10 cellular contexts compared by ENCODE assay signal in genomic region chr12:53182836-53183235, GRCh38. TPM values are rescaled to one million over a fixed set of nuclear protein-coding genes. Genes with fewer than 3 reads are reported as not detected.
A peak's percentile ranks its signal among the peaks of the same experiment; 100 is the strongest.
DNase-seq lines count a peak whose midpoint lies in the region; ATAC-seq, FAIRE-seq and TF ChIP-seq lines count a peak whose summit lies in the region.
"Had no signal": no experiment of that assay in that cellular context is flagged by ENCODE, and none has a peak within 500 bp of the region (broad histone marks: within the 10 kb centered on the region; RNA-seq: fewer than 3 reads in every experiment).

No MANE protein-coding gene starts in this region.

- H3K9me3 ChIP-seq in BLaER1 treated with 17β-estradiol and CSF1 and Interleukin-3, amounts not matched to agents 10 nM and 100 nM (replicated peaks in 1 of 11), result no peaks in the 10 kb centered on the region
- H3K9me3 ChIP-seq in astrocyte (ENCODE audit: insufficient read depth, low read depth, low read length), result no peaks in the 10 kb centered on the region

- H4K20me1 ChIP-seq in BLaER1 treated with 17β-estradiol and CSF1 and Interleukin-3, amounts not matched to agents 10 nM and 100 nM, result peaks cover 32 to 66% (median 56%) of the 10 kb centered on the region in 11 experiments; a peak in 21 of 22 replicates
- peaks cover 45% of the 10 kb centered on the region for H4K20me1 ChIP-seq in astrocyte (ENCODE audit: insufficient read depth, low read length)

- ATAC-seq in naive B cell (ENCODE audit: low read depth in 2 of 2), result no peak
- ATAC-seq in GM18870 (IDR thresholded peaks at IDR 0.05; ENCODE audit: unreplicated experiment), result no peak

- DNase-seq in MV-4-11 (lab: John Stamatoyannopoulos, UW), result peak; percentile 95
- DNase-seq in astrocyte (ENCODE audit: low read depth), result no peak
- no peak for DNase-seq in naive B cell
- no peak for DNase-seq in HuH-7 (ENCODE audit: low spot score)
- no peak for DNase-seq in SKM-1 treated with dmso at 0.1 percent for 144 hours (lab: John Stamatoyannopoulos, UW; ENCODE audit: unreplicated experiment)
- no peak for DNase-seq in NCI-H187 treated with DMSO at 0.1 percent for 48 hours (lab: John Stamatoyannopoulos, UW)
- DNase-seq: activated CD4-positive, alpha-beta T cell treated with anti-CD3 and anti-CD28 coated beads for 4 hours; NCI-H1105 had no signal

- H3K36me3 Mint-ChIP-seq in astrocyte (ENCODE audit: low read depth, unreplicated experiment) (peaks cover 39% of the 10 kb centered on the region), naive B cell (peaks cover 19% of the 10 kb centered on the region in 2 donors)

- TF ChIP-seq CTCF in astrocyte (IDR thresholded peaks at IDR 0.05; ENCODE audit: insufficient read depth, low read depth, low read length), result no peak

- H3K9ac ChIP-seq in BLaER1 treated with 17β-estradiol and CSF1 and Interleukin-3, amounts not matched to agents 10 nM and 100 nM, result peak overlapping the region in 9 of 11 experiments; percentile 45 to 94 (median 49); a peak in 16 of 22 replicates
- H3K9ac ChIP-seq in astrocyte (ENCODE audit: low read length), result no peak overlapping the region

- peak overlapping the region; percentile 87 to 98 (median 93) for H3K4me2 ChIP-seq in BLaER1 treated with 17β-estradiol and CSF1 and Interleukin-3, amounts not matched to agents 10 nM and 100 nM
- peak overlapping the region; percentile 96 for H3K4me2 ChIP-seq in astrocyte (ENCODE audit: low read length)

- H3K4me3 Mint-ChIP-seq in astrocyte (ENCODE audit: unreplicated experiment) (peak overlapping the region; percentile 95), naive B cell (peak overlapping the region; percentile 5 to 97 (median 95))

- H3K4me1 ChIP-seq in BLaER1 treated with 17β-estradiol and CSF1 and Interleukin-3, amounts not matched to agents 10 nM and 100 nM, result peaks cover 46 to 66% (median 54%) of the 10 kb centered on the region in 10 experiments
- peaks cover 30% of the 10 kb centered on the region for H3K4me1 ChIP-seq in astrocyte (ENCODE audit: insufficient read depth, low read length)

- no peaks in the 10 kb centered on the region for H3K9me3 Mint-ChIP-seq in astrocyte (ENCODE audit: unreplicated experiment)
- no peaks in the 10 kb centered on the region for H3K9me3 Mint-ChIP-seq in naive B cell

- peak overlapping the region; percentile 21 to 87 (median 79); a peak in 17 of 20 replicates for H3K4me3 ChIP-seq in BLaER1 treated with 17β-estradiol and CSF1 and Interleukin-3, amounts not matched to agents 10 nM and 100 nM
- H3K4me3 ChIP-seq in astrocyte (ENCODE audit: insufficient read depth, low read depth, low read length), result no peak overlapping the region

- H3K79me2 ChIP-seq in astrocyte (ENCODE audit: insufficient read depth, low read length), result peaks cover 40% of the 10 kb centered on the region

- peak overlapping the region in 4 of 11 experiments; percentile 13 to 44 (median 26); a peak in 6 of 22 replicates for H3K27ac ChIP-seq in BLaER1 treated with 17β-estradiol and CSF1 and Interleukin-3, amounts not matched to agents 10 nM and 100 nM
- no peak overlapping the region for H3K27ac ChIP-seq in astrocyte (ENCODE audit: low read depth, low read length)

- no peak for FAIRE-seq in astrocyte (lab: Jason Lieb, UNC)

- no peaks in the 10 kb centered on the region for H3K27me3 ChIP-seq in BLaER1 treated with 17β-estradiol and CSF1 and Interleukin-3, amounts not matched to agents 10 nM and 100 nM
- H3K27me3 ChIP-seq in astrocyte (ENCODE audit: insufficient read depth, low read length), result no peaks in the 10 kb centered on the region

- no peak overlapping the region for H3K27ac Mint-ChIP-seq in astrocyte (ENCODE audit: unreplicated experiment)
- H3K27ac Mint-ChIP-seq in naive B cell, result peak overlapping the region in 1 of 6 donors; percentile 92

- H3K36me3 ChIP-seq in BLaER1 treated with 17β-estradiol and CSF1 and Interleukin-3, amounts not matched to agents 10 nM and 100 nM, result peaks cover 56 to 64% (median 61%) of the 10 kb centered on the region in 11 experiments
- peaks cover 40% of the 10 kb centered on the region for H3K36me3 ChIP-seq in astrocyte (ENCODE audit: insufficient read depth, low read length)

- H3K27me3 Mint-ChIP-seq in astrocyte (ENCODE audit: low read depth, unreplicated experiment) (no peaks in the 10 kb centered on the region), naive B cell (no peaks in the 10 kb centered on the region)

- H3K4me1 Mint-ChIP-seq in astrocyte (ENCODE audit: low read depth, unreplicated experiment) (peaks cover 18% of the 10 kb centered on the region), naive B cell (peaks cover 45 to 62% (median 57%) of the 10 kb centered on the region in 3 donors)

- H2AFZ ChIP-seq in astrocyte (ENCODE audit: low read depth, low read length), result no peak overlapping the region

RNA-seq across cellular contexts. Expression of gene CSAD, which starts 2.1 kb away (rescaled TPM):
- total RNA-seq in astrocyte, result 16.7 and 19.4 TPM in 2 replicates
- polyA plus RNA-seq in naive B cell (ENCODE audit: low read depth in 6 of 6), result 1 to 10 TPM in 4 of 6 donors, under 1 TPM in 2; 0.19 to 1.8 (median 1.1) TPM

RNA-seq across cellular contexts. Expression of gene ZNF740, which starts 2.3 kb away (rescaled TPM):
- 31.0 and 32.7 TPM in 2 replicates for total RNA-seq in astrocyte
- polyA plus RNA-seq in naive B cell (ENCODE audit: low read depth in 6 of 6), result 1 to 10 TPM; 1.8 to 6.0 (median 4.2) TPM

RNA-seq across cellular contexts. Expression of gene ITGB7, which starts 24.2 kb away (rescaled TPM):
- 0.79 and 1.3 TPM in 2 replicates for total RNA-seq in astrocyte
- 100 to 1,000 TPM in 1 of 6 donors, 10 to 100 TPM in 5; 63.2 to 174 (median 96.4) TPM for polyA plus RNA-seq in naive B cell (ENCODE audit: low read depth in 6 of 6)

RNA-seq across cellular contexts. Expression of gene RARG, which starts 49.2 kb away (rescaled TPM):
- 10.1 and 11.7 TPM in 2 replicates for total RNA-seq in astrocyte
- polyA plus RNA-seq in naive B cell (ENCODE audit: low read depth in 6 of 6), result 1 to 10 TPM in 2 of 6 donors, under 1 TPM in 2, not detected in 2; 0.78 to 2.2 (median 1.3) TPM
